Comparison of ENCODE assay signal across 14 cellular contexts in genomic region chr10:132910186-132910880, GRCh38. TPM values are rescaled to one million over a fixed set of nuclear protein-coding genes. Genes with fewer than 3 reads are reported as not detected.
"Had no signal": no experiment of that assay in that cellular context is flagged by ENCODE, and none has a peak within 500 bp of the region (broad histone marks: within the 10 kb centered on the region; RNA-seq: fewer than 3 reads in every experiment).

No MANE protein-coding gene starts in this region.

- H3K27me3 ChIP-seq: ascending aorta, breast epithelium, SJSA1 had no signal

- ATAC-seq: activated CD8-positive, alpha-beta T cell treated with anti-CD3 and anti-CD28 coated beads, Interleukin-2, amount 10 ng/mL, durations not matched to agents 7 days and 5 days; activated naive CD8-positive, alpha-beta T cell treated with anti-CD3 and anti-CD28 coated beads, Interleukin-2, amount 50 U/mL, for 24 hours; gastrocnemius medialis; stimulated activated effector memory CD8-positive, alpha-beta T cell treated with anti-CD3 and anti-CD28 coated beads, Interleukin-12 subunit alpha, Interleukin-12 subunit beta, amount 100 ng/mL, for 72 hours had no signal

- H3K27ac ChIP-seq: ascending aorta, epithelial cell of prostate, gastrocnemius medialis, SJSA1 had no signal

- H3K36me3 ChIP-seq: ascending aorta, breast epithelium, gastrocnemius medialis, SJSA1 had no signal

- H3K4me3 ChIP-seq: ascending aorta, breast epithelium, gastrocnemius medialis, SJSA1 had no signal

- H3K36me3 Mint-ChIP-seq: stimulated activated effector memory CD8-positive, alpha-beta T cell treated with anti-CD3 and anti-CD28 coated beads, Interleukin-12 subunit alpha, Interleukin-12 subunit beta, amount 100 ng/mL, for 72 hours had no signal

- H3K4me1 ChIP-seq: ascending aorta, breast epithelium, gastrocnemius medialis, SJSA1 had no signal

- H3K4me3 Mint-ChIP-seq: activated B cell treated with CpG ODN at 0.5 μM for 24 hours; activated CD8-positive, alpha-beta T cell treated with anti-CD3 and anti-CD28 coated beads, Interleukin-2, amount 10 ng/mL, durations not matched to agents 7 days and 5 days; activated naive CD8-positive, alpha-beta T cell treated with anti-CD3 and anti-CD28 coated beads, Interleukin-2, amount 50 U/mL, for 24 hours; nephron progenitor cell; stimulated activated effector memory CD8-positive, alpha-beta T cell treated with anti-CD3 and anti-CD28 coated beads, Interleukin-12 subunit alpha, Interleukin-12 subunit beta, amount 100 ng/mL, for 72 hours had no signal

- DNase-seq: activated B cell treated with CpG ODN at 0.5 μM for 24 hours; activated CD4-positive, alpha-beta T cell treated with anti-CD3 and anti-CD28 coated beads for 48 hours; activated CD8-positive, alpha-beta T cell treated with anti-CD3 and anti-CD28 coated beads, Interleukin-2, amount 10 ng/mL, durations not matched to agents 7 days and 5 days; activated naive CD4-positive, alpha-beta T cell; activated naive CD8-positive, alpha-beta T cell treated with anti-CD3 and anti-CD28 coated beads, Interleukin-2, amount 50 U/mL, for 24 hours; nephron progenitor cell; T-helper 2 cell had no signal

- H3K27ac Mint-ChIP-seq: activated B cell treated with CpG ODN at 0.5 μM for 24 hours; activated CD8-positive, alpha-beta T cell treated with anti-CD3 and anti-CD28 coated beads, Interleukin-2, amount 10 ng/mL, durations not matched to agents 7 days and 5 days; activated naive CD8-positive, alpha-beta T cell treated with anti-CD3 and anti-CD28 coated beads, Interleukin-2, amount 50 U/mL, for 24 hours; nephron progenitor cell; stimulated activated effector memory CD8-positive, alpha-beta T cell treated with anti-CD3 and anti-CD28 coated beads, Interleukin-12 subunit alpha, Interleukin-12 subunit beta, amount 100 ng/mL, for 72 hours had no signal

- H3K9me3 Mint-ChIP-seq: activated B cell treated with CpG ODN at 0.5 μM for 24 hours; stimulated activated effector memory CD8-positive, alpha-beta T cell treated with anti-CD3 and anti-CD28 coated beads, Interleukin-12 subunit alpha, Interleukin-12 subunit beta, amount 100 ng/mL, for 72 hours had no signal

- H3K9me3 ChIP-seq: gastrocnemius medialis, SJSA1 had no signal

RNA-seq across cellular contexts. Expression of gene CFAP46, which starts 32.0 kb away (rescaled TPM):
- total RNA-seq: activated CD8-positive, alpha-beta T cell treated with anti-CD3 and anti-CD28 coated beads, Interleukin-2, amount 10 ng/mL, durations not matched to agents 7 days and 5 days; ascending aorta; mesenteric fat pad had no signal
